12 cellular contexts compared by ENCODE assay signal in the genomic region with DNA sequence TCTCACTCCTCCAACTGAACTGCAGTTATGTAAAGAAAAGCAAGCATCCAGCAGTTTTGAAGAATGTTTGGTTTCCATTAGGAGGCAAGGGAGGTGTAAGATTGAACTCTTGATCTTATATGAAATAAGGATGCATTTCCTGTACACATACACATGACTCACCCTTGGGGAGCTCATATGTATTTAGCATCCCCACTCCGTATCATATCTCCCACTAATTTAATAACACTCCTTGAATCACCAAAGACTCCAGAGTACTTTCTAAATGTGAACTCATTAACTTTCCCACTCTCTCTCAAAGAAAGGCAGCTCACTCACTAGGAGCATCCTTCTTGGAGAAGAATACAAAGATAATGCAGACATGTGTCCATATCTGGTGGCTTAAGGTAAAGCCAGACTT.
DNase-seq lines count a peak whose midpoint lies in the region; ATAC-seq and TF ChIP-seq lines count a peak whose summit lies in the region.
"Had no signal": no experiment of that assay in that cellular context is flagged by ENCODE, and none has a peak within 500 bp of the region (broad histone marks: within the 10 kb centered on the region; RNA-seq: fewer than 3 reads in every experiment).

No MANE protein-coding gene starts in this region.

- H3K9me2 ChIP-seq in Karpas-422 (replicated peaks; ENCODE audit: insufficient read depth, low read length), result no peaks in the 10 kb centered on the region

- peaks cover 15 to 97% (median 45%) of the 10 kb centered on the region in 10 experiments for H3K4me1 ChIP-seq in BLaER1 treated with 17β-estradiol and CSF1 and Interleukin-3, amounts not matched to agents 10 nM and 100 nM
- H3K4me1 ChIP-seq in Karpas-422 (ENCODE audit: low read length) (peaks cover 100% of the 10 kb centered on the region), lung (ENCODE audit: control insufficient read depth in 2 of 2, insufficient read depth in 2 of 2, low read length in 2 of 2) (peaks cover 29 to 53% of the 10 kb centered on the region in 2 donors)

- peaks cover 40 to 98% (median 84%) of the 10 kb centered on the region in 11 experiments for H3K36me3 ChIP-seq in BLaER1 treated with 17β-estradiol and CSF1 and Interleukin-3, amounts not matched to agents 10 nM and 100 nM
- peaks cover 20% of the 10 kb centered on the region; the same call in 1 of the 2 replicates for H3K36me3 ChIP-seq in Karpas-422 (ENCODE audit: insufficient read depth, low read length)
- H3K36me3 ChIP-seq in lung (ENCODE audit: control insufficient read depth in 2 of 2, insufficient read depth in 2 of 2, low read length in 2 of 2), result peaks cover 9 to 13% of the 10 kb centered on the region in 2 donors

- no peak overlapping the region for H3K4me3 ChIP-seq in BLaER1 treated with 17β-estradiol and CSF1 and Interleukin-3, amounts not matched to agents 10 nM and 100 nM
- H3K4me3 ChIP-seq in Karpas-422 (ENCODE audit: low read length) (no peak overlapping the region), lung (no peak overlapping the region)
- H3K4me3 ChIP-seq: tibial artery had no signal

- no peak overlapping the region for H3K27ac ChIP-seq in BLaER1 treated with 17β-estradiol and CSF1 and Interleukin-3, amounts not matched to agents 10 nM and 100 nM
- peak overlapping the region; percentile 69 for H3K27ac ChIP-seq in Karpas-422 (ENCODE audit: low read length)
- H3K27ac ChIP-seq in lung (ENCODE audit: low read depth in 1 of 2, low read length in 1 of 2), result peak overlapping the region; percentile 38 to 55
- H3K27ac ChIP-seq: KMS-11, tibial artery had no signal

- peak overlapping the region in 7 of 11 experiments; percentile 2 to 62 (median 38); a peak in 11 of 22 replicates for H3K4me2 ChIP-seq in BLaER1 treated with 17β-estradiol and CSF1 and Interleukin-3, amounts not matched to agents 10 nM and 100 nM
- H3K4me2 ChIP-seq in Karpas-422 (ENCODE audit: low read depth, low read length, poor library complexity, severe bottlenecking), result no peak overlapping the region
- H3K4me2 ChIP-seq: KMS-11 had no signal

- H3K4me3 Mint-ChIP-seq in activated naive CD8-positive, alpha-beta T cell treated with anti-CD3 and anti-CD28 coated beads, Interleukin-2, amount 50 U/mL, for 24 hours, result peak overlapping the region; percentile 95

- no peaks in the 10 kb centered on the region for H3K9me3 Mint-ChIP-seq in activated naive CD8-positive, alpha-beta T cell treated with anti-CD3 and anti-CD28 coated beads, Interleukin-2, amount 50 U/mL, for 24 hours

- H2AFZ ChIP-seq in Karpas-422 (ENCODE audit: low read length), result no peak overlapping the region

- H3K27me3 Mint-ChIP-seq in activated naive CD8-positive, alpha-beta T cell treated with anti-CD3 and anti-CD28 coated beads, Interleukin-2, amount 50 U/mL, for 24 hours, result no peaks in the 10 kb centered on the region

- ATAC-seq in activated naive CD8-positive, alpha-beta T cell treated with anti-CD3 and anti-CD28 coated beads, Interleukin-2, amount 50 U/mL, for 24 hours, result no peak
- ATAC-seq in lung (ENCODE audit: insufficient read depth, low FRiP score), result no peak

- DNase-seq in Karpas-422 (no peak), lung (ENCODE audit: low spot score) (no peak), SKM-1 treated with dmso at 0.1 percent for 144 hours (lab: John Stamatoyannopoulos, UW; ENCODE audit: unreplicated experiment) (no peak), SW480 (ENCODE audit: low spot score) (no peak), NOMO-1 treated with dmso at 0.1 percent for 144 hours (lab: John Stamatoyannopoulos, UW; ENCODE audit: unreplicated experiment) (no peak), hepatic stellate cell (ENCODE audit: low spot score) (no peak)
- DNase-seq in activated naive CD8-positive, alpha-beta T cell treated with anti-CD3 and anti-CD28 coated beads, Interleukin-2, amount 50 U/mL, for 24 hours, result no peak
- DNase-seq: NCI-H510A; stimulated activated CD4-positive, alpha-beta T cell treated with anti-CD3 and anti-CD28 coated beads, Interleukin-1b, Interleukin-23, amount 100 ng/mL, for 48 hours; tibial artery had no signal

- WGBS in lung, 2 donors, result 71 to 81% methylated on average over 1 of the region's 1 CpG

- no peaks in the 10 kb centered on the region for H3K27me3 ChIP-seq in BLaER1 treated with 17β-estradiol and CSF1 and Interleukin-3, amounts not matched to agents 10 nM and 100 nM
- H3K27me3 ChIP-seq in Karpas-422 (ENCODE audit: low read length) (no peaks in the 10 kb centered on the region), lung (ENCODE audit: control insufficient read depth, insufficient read depth) (no peaks in the 10 kb centered on the region)
- H3K27me3 ChIP-seq: tibial artery had no signal

- TF ChIP-seq CTCF in lung (IDR thresholded peaks at IDR 0.05; ENCODE audit: control extremely low read depth, extremely low read depth), result no peak

- H3K27ac Mint-ChIP-seq in activated naive CD8-positive, alpha-beta T cell treated with anti-CD3 and anti-CD28 coated beads, Interleukin-2, amount 50 U/mL, for 24 hours, result peak overlapping the region; percentile 100

- no peak overlapping the region for H3K9ac ChIP-seq in BLaER1 treated with 17β-estradiol and CSF1 and Interleukin-3, amounts not matched to agents 10 nM and 100 nM
- H3K9ac ChIP-seq in Karpas-422 (ENCODE audit: low read length), result no peak overlapping the region
- H3K9ac ChIP-seq: KMS-11 had no signal

- peaks cover 0 to 23% (median 15%) of the 10 kb centered on the region in 11 experiments; a peak in 12 of 22 replicates for H3K9me3 ChIP-seq in BLaER1 treated with 17β-estradiol and CSF1 and Interleukin-3, amounts not matched to agents 10 nM and 100 nM (replicated peaks in 1 of 11)
- H3K9me3 ChIP-seq in Karpas-422 (ENCODE audit: low read length), result no peaks in the 10 kb centered on the region
- no peaks in the 10 kb centered on the region for H3K9me3 ChIP-seq in lung (ENCODE audit: control insufficient read depth in 2 of 2, insufficient read depth in 1 of 2, low read length in 1 of 2)
- H3K9me3 ChIP-seq: tibial artery had no signal

- H3K4me1 Mint-ChIP-seq in activated naive CD8-positive, alpha-beta T cell treated with anti-CD3 and anti-CD28 coated beads, Interleukin-2, amount 50 U/mL, for 24 hours, result peaks cover 99% of the 10 kb centered on the region

- peaks cover 100% of the 10 kb centered on the region for H3K79me2 ChIP-seq in Karpas-422 (ENCODE audit: low read length)

- H3K36me3 Mint-ChIP-seq in activated naive CD8-positive, alpha-beta T cell treated with anti-CD3 and anti-CD28 coated beads, Interleukin-2, amount 50 U/mL, for 24 hours (ENCODE audit: low read depth), result peaks cover 70% of the 10 kb centered on the region

- peaks cover 34 to 100% (median 100%) of the 10 kb centered on the region in 11 experiments; a peak in 21 of 22 replicates for H4K20me1 ChIP-seq in BLaER1 treated with 17β-estradiol and CSF1 and Interleukin-3, amounts not matched to agents 10 nM and 100 nM
- H4K20me1 ChIP-seq in Karpas-422 (ENCODE audit: insufficient read depth, low read depth, low read length), result peaks cover 57% of the 10 kb centered on the region; the same call in 1 of the 2 replicates

Comparison
In these comparisons a context has a peak if more than half of its experiments do, and no peak if none do; other contexts are left out.
1. H3K27ac ChIP-seq: peak in Karpas-422 (single experiment) and lung (2 of 2); none in BLaER1 treated with 17β-estradiol and CSF1 and Interleukin-3, amounts not matched to agents 10 nM and 100 nM (0 of 11).